ENCODE assay signal across 6 cellular contexts in the genomic region with DNA sequence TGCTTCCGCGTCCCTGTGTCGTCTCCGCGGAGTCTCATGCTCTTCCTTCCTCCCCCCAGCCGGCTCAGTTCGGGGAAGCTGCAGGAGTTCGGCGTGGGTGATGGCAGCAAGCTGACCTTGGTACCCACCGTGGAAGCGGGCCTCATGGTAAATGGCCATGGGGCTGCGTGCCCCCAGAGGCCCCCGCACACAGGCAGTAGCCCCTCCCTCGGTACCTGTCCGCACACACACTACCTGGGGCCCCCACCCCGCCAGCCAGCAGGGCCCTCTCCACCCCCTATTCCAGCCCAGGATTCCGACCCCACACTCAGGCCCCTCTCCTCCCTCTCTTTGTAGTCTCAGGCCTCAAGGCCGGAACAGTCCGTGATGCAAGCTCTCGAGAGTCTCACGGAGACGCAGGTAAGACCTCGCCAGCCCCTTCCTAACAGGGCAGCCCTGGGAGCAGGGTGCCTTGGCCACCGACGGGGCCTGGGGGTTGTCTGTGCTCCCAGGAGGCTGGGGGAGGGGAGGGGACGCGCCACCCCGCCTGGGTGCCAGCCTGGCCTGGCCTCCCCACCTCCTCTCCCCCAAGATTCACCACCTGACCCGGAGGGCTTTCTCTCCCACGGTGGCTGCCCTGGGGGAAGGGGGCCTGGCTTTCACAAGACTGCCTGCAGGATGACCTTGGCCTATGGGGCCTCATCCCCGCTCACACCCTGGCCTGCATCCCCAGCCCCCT. TPM values are rescaled to one million over a fixed set of nuclear protein-coding genes. Genes with fewer than 3 reads are reported as not detected.
DNase-seq lines count a peak whose midpoint lies in the region; ATAC-seq and TF ChIP-seq lines count a peak whose summit lies in the region.

No MANE protein-coding gene starts in this region.

- H3K9me3 ChIP-seq in HAP-1 (no peaks in the 10 kb centered on the region), hepatocyte (ENCODE audit: low read depth) (no peaks in the 10 kb centered on the region), thoracic aorta (no peaks in the 10 kb centered on the region)

- TF ChIP-seq CTCF in hepatocyte (IDR thresholded peaks at IDR 0.05; ENCODE audit: poor library complexity), result no peak
- no peak for TF ChIP-seq CTCF in thoracic aorta (IDR thresholded peaks at IDR 0.05)

- H4K20me1 ChIP-seq in hepatocyte (ENCODE audit: insufficient read depth, poor library complexity, severe bottlenecking), result peaks cover 30% of the 10 kb centered on the region

- H3K79me2 ChIP-seq in hepatocyte, result peaks cover 63% of the 10 kb centered on the region

- no peaks in the 10 kb centered on the region for H3K9me2 ChIP-seq in hepatocyte (replicated peaks; ENCODE audit: insufficient read depth)

- ATAC-seq in thoracic aorta (ENCODE audit: insufficient number of reproducible peaks, low FRiP score, low read depth) (no peak), GM18858 (IDR thresholded peaks at IDR 0.05; ENCODE audit: unreplicated experiment) (no peak)

- DNase-seq in HAP-1 (ENCODE audit: low spot score in 2 of 2), result no peak
- peak; percentile 68 to 78 for DNase-seq in activated CD4-positive, alpha-beta T cell treated with anti-CD3 and anti-CD28 coated beads, Interleukin-2, amount 50 U/mL, for 48 hours
- peak; percentile 72 for DNase-seq in hepatocyte (ENCODE audit: low spot score)
- DNase-seq in thoracic aorta (ENCODE audit: low spot score), result no peak
- DNase-seq in inferior parietal cortex (ENCODE audit: extremely low spot score), result no peak

- peak overlapping the region; percentile 91 for H3K4me2 ChIP-seq in hepatocyte

- in situ Hi-C loops in HAP-1 (cut with MboI; ENCODE audit: low sequenced_read_pairs), result no loop called here

- H2AFZ ChIP-seq in hepatocyte, result no peak overlapping the region

- 4% methylated on average over 14 of the region's 31 CpGs for WGBS in hepatocyte (ENCODE audit: low lambda C conversion rate, missing lambda C conversion rate)

- no peaks in the 10 kb centered on the region for H3K27me3 ChIP-seq in HAP-1 (ENCODE audit: low read depth)
- H3K27me3 ChIP-seq in hepatocyte, result no peaks in the 10 kb centered on the region
- no peaks in the 10 kb centered on the region for H3K27me3 ChIP-seq in thoracic aorta (replicated peaks; ENCODE audit: insufficient read depth)

- H3K4me3 ChIP-seq in HAP-1 (peak overlapping the region; percentile 83), hepatocyte (peak overlapping the region; percentile 98), thoracic aorta (peak overlapping the region; percentile 99)

- 0 out of 2 replicates have a peak, but pooled peaks cover 4% of the 10 kb centered on the region for H3K4me1 ChIP-seq in HAP-1
- peaks cover 36% of the 10 kb centered on the region for H3K4me1 ChIP-seq in hepatocyte (ENCODE audit: insufficient read depth)
- peaks cover 24 to 49% of the 10 kb centered on the region in 2 donors for H3K4me1 ChIP-seq in thoracic aorta (ENCODE audit: control insufficient read depth in 1 of 2, low read depth in 2 of 2)

- H3K36me3 ChIP-seq in HAP-1 (replicated peaks) (peaks cover 45% of the 10 kb centered on the region), hepatocyte (replicated peaks; ENCODE audit: insufficient read depth, low read depth) (no peaks in the 10 kb centered on the region), thoracic aorta (peaks cover 26% of the 10 kb centered on the region)

- H3K27ac ChIP-seq in hepatocyte, result peak overlapping the region; percentile 98
- peak overlapping the region; percentile 99 for H3K27ac ChIP-seq in thoracic aorta

RNA-seq across cellular contexts. Expression of gene MIDN, which starts 3.3 kb away (rescaled TPM):
- total RNA-seq in hepatocyte (28.7 and 30.1 TPM in 2 replicates), thoracic aorta (100 to 1,000 TPM in 1 of 2 donors, 10 to 100 TPM in 1; 80.1 to 124 TPM)
- polyA plus RNA-seq in hepatocyte, result 94.6 and 98.4 TPM in 2 replicates

RNA-seq across cellular contexts. Expression of gene ATP5F1D, which starts 10.1 kb away (rescaled TPM):
- 54.0 and 64.1 TPM in 2 replicates for total RNA-seq in hepatocyte
- 291 and 297 TPM in 2 replicates for polyA plus RNA-seq in hepatocyte
- 10 to 100 TPM; 40.4 to 45.1 TPM for total RNA-seq in thoracic aorta

RNA-seq across cellular contexts. Expression of gene CBARP, which starts 13.9 kb away (rescaled TPM):
- total RNA-seq in hepatocyte (1.1 and 4.2 TPM in 2 replicates), thoracic aorta (1 to 10 TPM in 1 of 2 donors, under 1 TPM in 1; 0.27 to 1.9 TPM)
- 7.1 and 10.7 TPM in 2 replicates for polyA plus RNA-seq in hepatocyte

RNA-seq across cellular contexts. Expression of gene CIRBP, which starts 17.5 kb away (rescaled TPM):
- total RNA-seq in hepatocyte, result 212 and 361 TPM in 2 replicates
- 202 and 261 TPM in 2 replicates for polyA plus RNA-seq in hepatocyte
- 100 to 1,000 TPM; 492 to 644 TPM for total RNA-seq in thoracic aorta

RNA-seq across cellular contexts. Expression of gene FAM174C, which starts 23.7 kb away (rescaled TPM):
- total RNA-seq in hepatocyte, result 25.5 TPM in 2 replicates
- 79.9 and 89.5 TPM in 2 replicates for polyA plus RNA-seq in hepatocyte
- 10 to 100 TPM; 18.8 to 40.8 TPM for total RNA-seq in thoracic aorta

Comparison
In these comparisons a context has a peak if more than half of its experiments do, and no peak if none do; other contexts are left out.
1. DNase-seq: peak in activated CD4-positive, alpha-beta T cell treated with anti-CD3 and anti-CD28 coated beads, Interleukin-2, amount 50 U/mL, for 48 hours (2 of 2) and hepatocyte (single experiment); none in HAP-1 (0 of 2), thoracic aorta (single experiment) and inferior parietal cortex (single experiment).
2. Peak in every context shown above with its lines, with median percentiles within 50 percentile points of each other: H3K4me3 ChIP-seq.